In the genomic region with DNA sequence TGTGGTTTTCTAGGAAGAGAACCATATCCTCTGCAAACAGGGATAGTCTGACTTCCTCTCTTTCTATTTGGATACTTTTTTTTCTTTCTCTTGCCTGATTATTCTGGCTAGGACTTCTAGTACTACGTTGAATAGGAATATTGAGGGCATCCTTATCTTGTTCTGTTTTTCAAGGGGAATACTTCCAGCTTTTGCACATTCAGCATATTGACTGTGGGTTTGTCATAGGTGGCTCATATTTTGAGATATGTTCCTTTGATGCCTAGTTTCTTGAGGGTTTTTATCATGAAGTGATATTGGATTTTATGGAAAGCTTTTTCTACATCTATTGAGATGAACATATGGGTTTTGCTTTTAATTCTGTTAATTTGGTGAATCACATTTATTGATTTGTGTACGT, we compare ENCODE assay signal across 30 cellular contexts.
"Had no signal": no experiment of that assay in that cellular context is flagged by ENCODE, and none has a peak within 500 bp of the region (broad histone marks: within the 10 kb centered on the region; RNA-seq: fewer than 3 reads in every experiment).

No MANE protein-coding gene starts in this region.

- FAIRE-seq: pancreas had no signal

- H3K4me1 Mint-ChIP-seq: naive thymus-derived CD8-positive, alpha-beta T cell; nephron progenitor cell; neural crest cell; stimulated activated memory B cell treated with anti-CD40 and anti-IgM and Interleukin-4, amounts not matched to agents 10 μg/mL and 1 μg/mL and 100 μg/mL, for 72 hours; stimulated activated naive CD8-positive, alpha-beta T cell treated with anti-CD3 and anti-CD28 coated beads, Interleukin-15, amount 100 ng/mL, for 72 hours had no signal

- H3K4me1 ChIP-seq: pancreas, prostate gland, spleen, suprapubic skin, testis, tibial artery, transverse colon, upper lobe of right lung, uterus had no signal

- H3K9me3 ChIP-seq: pancreas, prostate gland, testis, transverse colon, upper lobe of right lung, uterus had no signal

- H3K27me3 ChIP-seq: neutrophil, pancreas, suprapubic skin, testis, tibial artery, transverse colon, upper lobe of right lung, uterus had no signal

- ATAC-seq: naive thymus-derived CD8-positive, alpha-beta T cell; natural killer cell treated with Interleukin-12 subunit alpha and Interleukin-12 subunit beta and Interleukin-15 and Interleukin-18, amount 100 ng/mL, for 72 hours; pancreas; right cardiac atrium; sciatic nerve; stimulated activated memory B cell treated with anti-CD40 and anti-IgM and Interleukin-4, amounts not matched to agents 10 μg/mL and 1 μg/mL and 100 μg/mL, for 72 hours; stimulated activated naive CD8-positive, alpha-beta T cell treated with anti-CD3 and anti-CD28 coated beads, Interleukin-15, amount 100 ng/mL, for 72 hours; stimulated activated naive CD8-positive, alpha-beta T cell treated with anti-CD3 and anti-CD28 coated beads, Interleukin-15, Interleukin-2, amounts not matched to agents 100 U/mL and 50 U/mL, for 24 hours; upper lobe of right lung had no signal

- H3K36me3 Mint-ChIP-seq: stimulated activated memory B cell treated with anti-CD40 and anti-IgM and Interleukin-4, amounts not matched to agents 10 μg/mL and 1 μg/mL and 100 μg/mL, for 72 hours had no signal

- H3K27ac ChIP-seq: neutrophil, pancreas, prostate gland, skin epidermis, spleen, suprapubic skin, testis, tibial artery, transverse colon, upper lobe of right lung, uterus had no signal

- H3K4me3 ChIP-seq: pancreas, prostate gland, skin epidermis, smooth muscle cell, spleen, suprapubic skin, testis, tibial artery, transverse colon, upper lobe of right lung, uterus had no signal

- DNase-seq: naive thymus-derived CD8-positive, alpha-beta T cell; nephron progenitor cell; nucleus accumbens; pancreas; right cardiac atrium; spleen; stimulated activated CD4-positive, alpha-beta T cell treated with anti-CD3 and anti-CD28 coated beads, Interleukin-12 subunit alpha, Interleukin-12 subunit beta, amount 100 ng/mL, for 4 hours; stimulated activated CD4-positive, alpha-beta T cell treated with anti-CD3 and anti-CD28 coated beads, Interleukin-1b, Interleukin-23, amount 100 ng/mL, for 48 hours; stimulated activated CD4-positive, alpha-beta T cell treated with anti-CD3 and anti-CD28 coated beads, Interleukin-4, amount 100 ng/mL, for 1 hour; stimulated activated CD4-positive, alpha-beta T cell treated with anti-CD3 and anti-CD28 coated beads, Interleukin-4, amount 100 ng/mL, for 4 hours; stimulated activated CD8-positive, alpha-beta memory T cell treated with anti-CD3 and anti-CD28 coated beads, Interleukin-4, amount 100 ng/mL, for 48 hours; stimulated activated naive CD4-positive, alpha-beta T cell; stimulated activated naive CD8-positive, alpha-beta T cell treated with anti-CD3 and anti-CD28 coated beads, Interleukin-15, amount 100 ng/mL, for 72 hours; stimulated activated naive CD8-positive, alpha-beta T cell treated with anti-CD3 and anti-CD28 coated beads, Interleukin-15, Interleukin-2, amounts not matched to agents 100 U/mL and 50 U/mL, for 24 hours; substantia nigra; testis; tibial artery; transverse colon; upper lobe of right lung; uterus had no signal

- H3K36me3 ChIP-seq: neutrophil, pancreas, prostate gland, spleen, suprapubic skin, tibial artery, transverse colon, upper lobe of right lung, uterus had no signal

- H3K4me3 Mint-ChIP-seq: naive thymus-derived CD8-positive, alpha-beta T cell; natural killer cell treated with Interleukin-12 subunit alpha and Interleukin-12 subunit beta and Interleukin-15 and Interleukin-18, amount 100 ng/mL, for 72 hours; nephron progenitor cell; neural crest cell; stimulated activated memory B cell treated with anti-CD40 and anti-IgM and Interleukin-4, amounts not matched to agents 10 μg/mL and 1 μg/mL and 100 μg/mL, for 72 hours; stimulated activated naive CD8-positive, alpha-beta T cell treated with anti-CD3 and anti-CD28 coated beads, Interleukin-15, amount 100 ng/mL, for 72 hours; type B pancreatic cell had no signal

- H3K4me2 ChIP-seq: smooth muscle cell had no signal

- H3K27ac Mint-ChIP-seq: naive thymus-derived CD8-positive, alpha-beta T cell; natural killer cell treated with Interleukin-12 subunit alpha and Interleukin-12 subunit beta and Interleukin-15 and Interleukin-18, amount 100 ng/mL, for 72 hours; nephron progenitor cell; stimulated activated memory B cell treated with anti-CD40 and anti-IgM and Interleukin-4, amounts not matched to agents 10 μg/mL and 1 μg/mL and 100 μg/mL, for 72 hours; stimulated activated naive CD8-positive, alpha-beta T cell treated with anti-CD3 and anti-CD28 coated beads, Interleukin-15, amount 100 ng/mL, for 72 hours; type B pancreatic cell had no signal
